ENCODE assay signal across 11 cellular contexts in genomic region chr11:83087035-83087434, GRCh38. TPM values are rescaled to one million over a fixed set of nuclear protein-coding genes. Genes with fewer than 3 reads are reported as not detected.
DNase-seq lines count a peak whose midpoint lies in the region; ATAC-seq and TF ChIP-seq lines count a peak whose summit lies in the region.
"Had no signal": no experiment of that assay in that cellular context is flagged by ENCODE, and none has a peak within 500 bp of the region (broad histone marks: within the 10 kb centered on the region; RNA-seq: fewer than 3 reads in every experiment).

No MANE protein-coding gene starts in this region.

- no peaks in the 10 kb centered on the region for H3K9me2 ChIP-seq in OCI-LY7 (ENCODE audit: insufficient read depth, low read length)

- no peak overlapping the region for H3T11ph ChIP-seq in H9 (ENCODE audit: low read length)

- H3K79me1 ChIP-seq in H9 (ENCODE audit: insufficient read depth, low read depth, low read length, poor library complexity, severe bottlenecking): no peaks in the 10 kb centered on the region

- no TSS peak for BruUV-seq in OCI-LY7 (replicated peaks; lab: Mats Ljungman, UMichigan)

- no peak overlapping the region for H2BK15ac ChIP-seq in H9 (ENCODE audit: low read depth, low read length)

- no CpG with 5 or more reads among the region's 2 CpGs for WGBS in H9 (ENCODE audit: extremely low coverage, insufficient read length, low lambda C conversion rate)

- H3K56ac ChIP-seq in H9 (ENCODE audit: insufficient read length, low read depth, low read length): no peak overlapping the region

- peaks cover 0 to 2% (median 0%) of the 10 kb centered on the region in 3 experiments; a peak in 2 of 7 replicates for H3K36me3 Mint-ChIP-seq in H9 (ENCODE audit: insufficient read depth in 1 of 3, low read depth in 3 of 3)

- H3K23ac ChIP-seq in H9 (ENCODE audit: insufficient read length, low read depth, low read length): no peak overlapping the region

- H3K4ac ChIP-seq in H9 (ENCODE audit: low read depth, low read length): no peak overlapping the region

- POLR2A ChIA-PET in OCI-LY7 (lab: Charles Lee): interaction anchor here (0.7 to 0.8 kb wide), 2 partner anchors 32 to 174 kb away, joined by 3 to 4 read pairs; no protein-coding TSS in a partner anchor

- peak; percentile 31; the same call in 1 of the 3 replicates for TF ChIP-seq CTCF in H9 (conservative IDR thresholded peaks at IDR 0.05)
- TF ChIP-seq CTCF in OCI-LY7 (conservative IDR thresholded peaks at IDR 0.05; ENCODE audit: low read length): peak; percentile 69
- peak; percentile 12 for TF ChIP-seq CTCF in fibroblast of the aortic adventitia (IDR thresholded peaks at IDR 0.05; ENCODE audit: insufficient read depth, low read length)

- H3K36me3 ChIP-seq in OCI-LY7 (ENCODE audit: insufficient read depth, low read length): no peaks in the 10 kb centered on the region
- H3K36me3 ChIP-seq: vagina had no signal

- H3K4me1 Mint-ChIP-seq in H9: peaks cover 0 to 3% of the 10 kb centered on the region in 2 experiments; a peak in 1 of 4 replicates

- no peak overlapping the region for H3K4me3 Mint-ChIP-seq in H9

- H2BK12ac ChIP-seq in H9 (ENCODE audit: insufficient read length, low read depth, low read length): no peak overlapping the region

- H3K79me2 ChIP-seq in H9 (ENCODE audit: insufficient read depth, low read length): no peaks in the 10 kb centered on the region
- H3K79me2 ChIP-seq in OCI-LY7 (ENCODE audit: insufficient read depth, low read depth, low read length): no peaks in the 10 kb centered on the region

- H3K27me3 Mint-ChIP-seq in H9 (ENCODE audit: low read depth): peaks cover 2% of the 10 kb centered on the region; the same call in 1 of the 2 replicates

- H2AFZ ChIP-seq in H9 (ENCODE audit: low read length): no peak overlapping the region
- no peak overlapping the region for H2AFZ ChIP-seq in OCI-LY7 (ENCODE audit: low read length)

- no peaks in the 10 kb centered on the region for H3K4me1 ChIP-seq in H9 (ENCODE audit: insufficient read depth, low read length)
- no peaks in the 10 kb centered on the region for H3K4me1 ChIP-seq in OCI-LY7 (ENCODE audit: insufficient read depth, low read length, poor library complexity, severe bottlenecking)

- in situ Hi-C loops in ACHN (cut with HindIII; ENCODE audit: low pct_ligation_motif_present, low pct_unique_long_range_greater_than_20kb, low sequenced_read_pairs): no loop called here

- no peak overlapping the region for H3K14ac ChIP-seq in H9 (ENCODE audit: insufficient read depth, low read length)

- no peak overlapping the region for H2AK5ac ChIP-seq in H9 (ENCODE audit: insufficient read length, low read length)

- H4K8ac ChIP-seq in H9 (replicated peaks; ENCODE audit: insufficient read length, low read depth, low read length): no peak overlapping the region

- H4K20me1 ChIP-seq in H9 (ENCODE audit: control insufficient read depth, insufficient read depth, insufficient read length) (no peaks in the 10 kb centered on the region), OCI-LY7 (ENCODE audit: insufficient read depth, low read length) (no peaks in the 10 kb centered on the region)

- CTCF ChIA-PET in OCI-LY7 (lab: Charles Lee; ENCODE audit: unreplicated experiment): no interaction called here

- H3K27ac ChIP-seq in H9 (ENCODE audit: insufficient read length, low read depth, low read length) (no peak overlapping the region), OCI-LY7 (ENCODE audit: low read depth, low read length, poor library complexity, severe bottlenecking) (no peak overlapping the region)
- H3K27ac ChIP-seq: heart left ventricle, vagina had no signal

- no peak for ATAC-seq in GM18867 (IDR thresholded peaks at IDR 0.05; ENCODE audit: unreplicated experiment)
- no peak for ATAC-seq in HG02840 (IDR thresholded peaks at IDR 0.05; ENCODE audit: low FRiP score, unreplicated experiment)

- H3K4me3 ChIP-seq in OCI-LY7 (ENCODE audit: low read depth, low read length, poor library complexity, severe bottlenecking): no peak overlapping the region
- H3K4me3 ChIP-seq in fibroblast of the aortic adventitia (ENCODE audit: low read depth, low read length): no peak overlapping the region
- H3K4me3 ChIP-seq: heart left ventricle, vagina had no signal

- no peak overlapping the region for H3K18ac ChIP-seq in H9 (ENCODE audit: insufficient read length, low read depth, low read length)

- peak; percentile 22 for DNase-seq in ACHN
- no peak for DNase-seq in H9
- peak; percentile 44 for DNase-seq in OCI-LY7 (ENCODE audit: low spot score)
- peak; percentile 22 for DNase-seq in fibroblast of the aortic adventitia (ENCODE audit: low read depth)
- DNase-seq in D341Med (ENCODE audit: low spot score): no peak
- DNase-seq in activated CD4-positive, alpha-beta T cell treated with anti-CD3 and anti-CD28 coated beads for 4 hours: no peak
- DNase-seq: heart left ventricle; stimulated activated CD4-positive, alpha-beta T cell treated with anti-CD3 and anti-CD28 coated beads, Interleukin-12 subunit alpha, Interleukin-12 subunit beta, amount 100 ng/mL, for 4 hours had no signal

- H2BK5ac ChIP-seq in H9 (ENCODE audit: insufficient read length, low read length): no peak overlapping the region

- no peak overlapping the region for H3K4me2 ChIP-seq in H9 (ENCODE audit: insufficient read depth, insufficient read length, low read length)
- no peak overlapping the region for H3K4me2 ChIP-seq in OCI-LY7 (ENCODE audit: low read length)

- no peaks in the 10 kb centered on the region for H3K9me3 Mint-ChIP-seq in H9

- no peak overlapping the region for H2BK120ac ChIP-seq in H9 (ENCODE audit: low read depth, low read length, poor library complexity, severe bottlenecking)

- H3K9ac ChIP-seq in H9 (ENCODE audit: extremely low read depth, insufficient read length, low read length): no peak overlapping the region

- no peak overlapping the region for H3K27ac Mint-ChIP-seq in H9

- H3K27me3 ChIP-seq in H9 (ENCODE audit: insufficient read depth, low read length): no peaks in the 10 kb centered on the region
- H3K27me3 ChIP-seq: heart left ventricle, vagina had no signal

- H3K9me3 ChIP-seq in H9 (ENCODE audit: control insufficient read depth, low read depth, low read length) (no peaks in the 10 kb centered on the region), OCI-LY7 (ENCODE audit: low read length) (no peaks in the 10 kb centered on the region)
- H3K9me3 ChIP-seq: heart left ventricle, vagina had no signal

- H3K23me2 ChIP-seq in H9 (ENCODE audit: insufficient read length, low read depth, low read length, poor library complexity, severe bottlenecking): no peaks in the 10 kb centered on the region

- no peak overlapping the region for H4K5ac ChIP-seq in H9 (ENCODE audit: insufficient read length, low read depth, low read length)

- intact Hi-C loops in OCI-LY7 (cut with micrococcal nuclease; ENCODE audit: unreplicated experiment): loop anchor here (2.0 to 5.0 kb wide), 2 partner anchors 105 to 164 kb away; partner anchors contain the start of gene ANKRD42

- no peak overlapping the region for H2BK20ac ChIP-seq in H9 (ENCODE audit: low read depth, low read length, poor library complexity, severe bottlenecking)

- H4K91ac ChIP-seq in H9 (ENCODE audit: insufficient read length, low read depth, low read length): no peak overlapping the region

RNA-seq across cellular contexts. Expression of gene RAB30, which starts 15.3 kb away (rescaled TPM):
- 4.8 and 5.7 TPM in 2 replicates for total RNA-seq in H9 (2021)
- 27.1 and 33.3 TPM in 2 replicates for total RNA-seq in OCI-LY7 (2014; rRNA removed; shearing (Covaris generic))
- 132 TPM in 2 replicates for total RNA-seq in OCI-LY7 (2022)
- total RNA-seq in fibroblast of the aortic adventitia (ENCODE audit: low replicate concordance): 11.7 and 25.9 TPM in 2 replicates

Comparison
In these comparisons a context has a peak if more than half of its experiments do, and no peak if none do; other contexts are left out.
1. DNase-seq: peak in ACHN (single experiment), OCI-LY7 (single experiment) and fibroblast of the aortic adventitia (single experiment); none in H9 (single experiment), D341Med (single experiment) and activated CD4-positive, alpha-beta T cell treated with anti-CD3 and anti-CD28 coated beads for 4 hours (0 of 2).
2. CTCF ChIP-seq: peak in every context shown above with its lines; median percentile 69 in OCI-LY7; 31 in H9; 12 in fibroblast of the aortic adventitia.